In the genomic region with DNA sequence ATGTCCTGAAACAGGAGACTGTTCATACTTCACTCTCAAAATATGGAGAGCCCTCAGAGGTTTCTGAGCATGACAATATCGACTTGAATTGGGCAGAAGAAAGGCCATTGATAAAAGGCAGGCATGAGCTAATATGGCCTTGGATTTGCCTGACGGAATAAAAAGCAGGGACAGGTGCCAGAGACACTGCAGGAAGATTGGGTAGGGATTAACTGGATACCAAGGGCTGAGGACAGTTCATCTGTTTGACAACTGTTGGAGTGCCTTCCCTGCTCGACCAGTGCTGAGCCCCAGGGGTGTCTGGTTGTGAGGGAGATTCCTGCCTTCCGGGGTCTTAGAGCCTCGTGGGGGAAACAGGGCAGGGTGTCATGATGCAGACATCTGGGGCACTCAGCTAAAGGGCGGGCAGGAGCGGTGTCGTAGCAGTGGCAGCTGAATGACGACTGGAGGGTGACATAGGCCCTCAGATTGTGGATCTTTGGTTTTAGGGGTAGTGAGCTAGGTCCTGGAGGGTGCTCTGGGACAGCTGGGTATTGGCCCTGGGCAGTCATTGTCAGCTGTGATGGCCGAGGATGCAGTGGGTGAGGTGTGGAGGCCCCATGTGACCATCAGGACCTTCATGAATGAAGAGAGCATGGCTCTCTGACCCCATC, we compare ENCODE assay signal across 13 cellular contexts. TPM values are rescaled to one million over a fixed set of nuclear protein-coding genes. Genes with fewer than 3 reads are reported as not detected.
A peak's percentile ranks its signal among the peaks of the same experiment; 100 is the strongest.
DNase-seq lines count a peak whose midpoint lies in the region; FAIRE-seq and TF ChIP-seq lines count a peak whose summit lies in the region.
"Had no signal": no experiment of that assay in that cellular context is flagged by ENCODE, and none has a peak within 500 bp of the region (broad histone marks: within the 10 kb centered on the region; RNA-seq: fewer than 3 reads in every experiment).

No MANE protein-coding gene starts in this region.

- H2BK12ac ChIP-seq in H1 (ENCODE audit: low read depth, low read length): peak overlapping the region; percentile 5; the same call in 1 of the 2 replicates

- no peaks in the 10 kb centered on the region for H3K36me3 ChIP-seq in H1 (ENCODE audit: control insufficient read depth in 2 of 4, insufficient read depth in 4 of 4, low read length in 3 of 4)
- H3K36me3 ChIP-seq in spleen: peaks cover 0 to 9% (median 0%) of the 10 kb centered on the region in 6 donors
- H3K36me3 ChIP-seq in colonic mucosa: no peaks in the 10 kb centered on the region

- H4K91ac ChIP-seq in H1 (replicated peaks; ENCODE audit: insufficient read length, low read length): no peak overlapping the region

- H3K4me3 ChIP-seq in H1 (ENCODE audit: extremely low read depth in 1 of 4, insufficient read depth in 2 of 4, low read depth in 3 of 4, low read length in 4 of 4) (no peak overlapping the region), spleen (no peak overlapping the region), colonic mucosa (no peak overlapping the region)
- H3K4me3 ChIP-seq: lung had no signal

- peaks cover 76% of the 10 kb centered on the region for H3K4me1 Mint-ChIP-seq in activated naive CD4-positive, alpha-beta T cell treated with anti-CD3 and anti-CD28 coated beads, Interleukin-2, amount 50 U/mL, for 24 hours
- H3K4me1 Mint-ChIP-seq in activated naive CD4-positive, alpha-beta T cell treated with anti-CD3 and anti-CD28 coated beads for 36 hours (ENCODE audit: low read depth): peaks cover 73% of the 10 kb centered on the region

- H3K27ac Mint-ChIP-seq in activated naive CD4-positive, alpha-beta T cell treated with anti-CD3 and anti-CD28 coated beads, Interleukin-2, amount 50 U/mL, for 24 hours: peak overlapping the region; percentile 68
- H3K27ac Mint-ChIP-seq in activated naive CD4-positive, alpha-beta T cell treated with anti-CD3 and anti-CD28 coated beads for 36 hours: no peak overlapping the region

- H3K4ac ChIP-seq in H1 (replicated peaks; ENCODE audit: insufficient read length, low read depth, low read length): no peak overlapping the region

- no peaks in the 10 kb centered on the region for H3K27me3 ChIP-seq in H1 (replicated peaks in 1 of 4; ENCODE audit: control insufficient read depth in 3 of 4, extremely low read depth in 1 of 4, insufficient read depth in 3 of 4, low read length in 3 of 4)
- no peaks in the 10 kb centered on the region for H3K27me3 ChIP-seq in spleen (replicated peaks in 1 of 7)
- no peaks in the 10 kb centered on the region for H3K27me3 ChIP-seq in colonic mucosa

- no peak overlapping the region for H2BK120ac ChIP-seq in H1 (replicated peaks; ENCODE audit: low read depth, low read length)

- TF ChIP-seq RAD21 in H1 (IDR thresholded peaks at IDR 0.05 in 1 of 2, conservative IDR thresholded peaks at IDR 0.05 in 1 of 2; ENCODE audit: low read depth in 2 of 2, low read length in 2 of 2): no peak

- no peak overlapping the region for H2AFZ ChIP-seq in H1 (ENCODE audit: low read length)

- peak overlapping the region; percentile 26 for H3K27ac ChIP-seq in RWPE1
- no peak overlapping the region for H3K27ac ChIP-seq in H1 (ENCODE audit: low read depth, low read length)
- H3K27ac ChIP-seq in spleen: peak overlapping the region in 2 of 8 donors; percentile 18 to 40
- no peak overlapping the region for H3K27ac ChIP-seq in colonic mucosa

- H3K9me3 Mint-ChIP-seq in activated naive CD4-positive, alpha-beta T cell treated with anti-CD3 and anti-CD28 coated beads, Interleukin-2, amount 50 U/mL, for 24 hours: no peaks in the 10 kb centered on the region
- H3K9me3 Mint-ChIP-seq in activated naive CD4-positive, alpha-beta T cell treated with anti-CD3 and anti-CD28 coated beads for 36 hours: no peaks in the 10 kb centered on the region

- H2AK5ac ChIP-seq in H1 (ENCODE audit: low read depth, low read length): no peak overlapping the region

- POLR2A ChIA-PET in RWPE1 (lab: Yijun Ruan, JAX; ENCODE audit: low non-redundant PET) (no interaction called here), H1 (lab: Charles Lee; ENCODE audit: partially characterized antibody) (interaction anchor here (0.7 to 2.6 kb wide), 9 partner anchors 10 to 71 kb away, joined by 3 to 13 read pairs (median 3); a partner anchor contains a TSS)

- no peak overlapping the region for H3K9ac ChIP-seq in H1 (replicated peaks in 1 of 4; ENCODE audit: extremely low read depth in 1 of 4, low read depth in 3 of 4, low read length in 3 of 4)
- H3K9ac ChIP-seq in colonic mucosa (ENCODE audit: low read depth in 2 of 2, low read length in 2 of 2): no peak overlapping the region

- H3K79me1 ChIP-seq in H1 (ENCODE audit: low read depth, low read length): peaks cover 18% of the 10 kb centered on the region

- H3K56ac ChIP-seq in H1 (replicated peaks; ENCODE audit: insufficient read length, low read depth, low read length): no peak overlapping the region

- H3K14ac ChIP-seq in H1 (ENCODE audit: insufficient read length): no peak overlapping the region

- H3K27me3 Mint-ChIP-seq in activated naive CD4-positive, alpha-beta T cell treated with anti-CD3 and anti-CD28 coated beads, Interleukin-2, amount 50 U/mL, for 24 hours: no peaks in the 10 kb centered on the region
- H3K27me3 Mint-ChIP-seq in activated naive CD4-positive, alpha-beta T cell treated with anti-CD3 and anti-CD28 coated beads for 36 hours (ENCODE audit: low read depth): no peaks in the 10 kb centered on the region

- 86% methylated on average over 10 of the region's 10 CpGs; no CpG with 5 or more reads in 1 of the 2 experiments for WGBS in H1 (ENCODE audit: extremely low coverage in 1 of 2, insufficient coverage in 1 of 2, insufficient read length in 1 of 2, insufficient replicate concordance in 2 of 2, low coverage in 1 of 2, low lambda C conversion rate in 2 of 2, missing lambda C conversion rate in 1 of 2), 2 experiments
- WGBS in spleen, 5 donors: 61 to 78% (median 72%) methylated on average over 10 of the region's 10 CpGs

- H2BK20ac ChIP-seq in H1 (ENCODE audit: low read length): no peak overlapping the region

- H3K9me3 ChIP-seq in H1 (ENCODE audit: insufficient read depth in 2 of 2, low read depth in 1 of 2, low read length in 1 of 2) (no peaks in the 10 kb centered on the region), spleen (no peaks in the 10 kb centered on the region), colonic mucosa (no peaks in the 10 kb centered on the region)

- CTCF ChIA-PET in activated naive CD4-positive, alpha-beta T cell treated with anti-CD3 and anti-CD28 coated beads for 36 hours (lab: Charles Lee): interaction anchor here (0.6 to 2.2 kb wide), 3 partner anchors 8 to 77 kb away, joined by 3 to 6 read pairs (median 3); no protein-coding TSS in a partner anchor
- CTCF ChIA-PET in RWPE1 (lab: Yijun Ruan, JAX): interaction anchor here (0.5 to 0.9 kb wide), 2 partner anchors 72 to 73 kb away, joined by 3 read pairs; no protein-coding TSS in a partner anchor
- CTCF ChIA-PET in H1 (lab: Charles Lee; ENCODE audit: partially characterized antibody): interaction anchor here (0.9 to 2.7 kb wide), 9 partner anchors 11 to 72 kb away, joined by 3 to 13 read pairs (median 4); no protein-coding TSS in a partner anchor

- H3K4me2 ChIP-seq in H1 (ENCODE audit: insufficient read depth in 1 of 2, low read depth in 2 of 2, low read length in 2 of 2): no peak overlapping the region

- H3K79me2 ChIP-seq in H1 (ENCODE audit: control insufficient read depth in 1 of 2, insufficient read depth in 2 of 2, low read length in 2 of 2): peaks cover 66 to 99% of the 10 kb centered on the region in 2 experiments

- H3K4me3 Mint-ChIP-seq in activated naive CD4-positive, alpha-beta T cell treated with anti-CD3 and anti-CD28 coated beads, Interleukin-2, amount 50 U/mL, for 24 hours: peak overlapping the region; percentile 37
- H3K4me3 Mint-ChIP-seq in activated naive CD4-positive, alpha-beta T cell treated with anti-CD3 and anti-CD28 coated beads for 36 hours: no peak overlapping the region

- TF ChIP-seq POLR2A in H1 (IDR thresholded peaks at IDR 0.05; ENCODE audit: control extremely low read depth in 1 of 2, low read depth in 2 of 2, low read length in 2 of 2): no peak
- TF ChIP-seq POLR2A in spleen (IDR thresholded peaks at IDR 0.05): no peak
- no peak for TF ChIP-seq POLR2A in H54 (IDR thresholded peaks at IDR 0.05; ENCODE audit: low read depth, low read length)

- no peak for DNase-seq in activated naive CD4-positive, alpha-beta T cell treated with anti-CD3 and anti-CD28 coated beads for 36 hours
- DNase-seq in RWPE1 (ENCODE audit: low spot score) (no peak), H1 (ENCODE audit: low read depth in 1 of 2, low spot score in 2 of 2) (no peak), spleen (peak; percentile 42), colonic mucosa (no peak), H54 (ENCODE audit: insufficient read length, low spot score) (no peak), NCI-H526 (lab: John Stamatoyannopoulos, UW) (no peak)
- DNase-seq: activated CD8-positive, alpha-beta memory T cell treated with anti-CD3 and anti-CD28 coated beads for 24 hours; NCI-H2227 treated with DMSO at 0.1 percent for 48 hours; stimulated activated CD4-positive, alpha-beta T cell treated with anti-CD3 and anti-CD28 coated beads, Interleukin-2, amount 100 ng/mL, for 24 hours; T-helper 2 cell had no signal

- no peaks in the 10 kb centered on the region for H3K23me2 ChIP-seq in H1 (ENCODE audit: low read depth, low read length)

- no peak overlapping the region for H4K8ac ChIP-seq in H1 (ENCODE audit: extremely low read depth, insufficient read depth, low read length)

- H4K5ac ChIP-seq in H1 (ENCODE audit: insufficient read length, low read depth, low read length): no peak overlapping the region

- H3K4me1 ChIP-seq in H1 (replicated peaks in 1 of 4; ENCODE audit: control insufficient read depth in 3 of 4, insufficient read depth in 4 of 4, low read length in 3 of 4): peaks cover 0 to 3% (median under 1%) of the 10 kb centered on the region in 4 experiments; a peak in 3 of 7 replicates
- H3K4me1 ChIP-seq in spleen: peaks cover 30 to 100% (median 75%) of the 10 kb centered on the region in 6 donors
- no peaks in the 10 kb centered on the region for H3K4me1 ChIP-seq in colonic mucosa

- no peak overlapping the region for H3K18ac ChIP-seq in H1 (ENCODE audit: extremely low read depth, low read length)

- H2BK15ac ChIP-seq in H1 (ENCODE audit: low read length): no peak overlapping the region

- no peak for FAIRE-seq in H1 (lab: Jason Lieb, UNC)
- FAIRE-seq in H54 (lab: Jason Lieb, UNC): no peak

- H3K36me3 Mint-ChIP-seq in activated naive CD4-positive, alpha-beta T cell treated with anti-CD3 and anti-CD28 coated beads, Interleukin-2, amount 50 U/mL, for 24 hours: peaks cover 4% of the 10 kb centered on the region
- peaks cover 11% of the 10 kb centered on the region for H3K36me3 Mint-ChIP-seq in activated naive CD4-positive, alpha-beta T cell treated with anti-CD3 and anti-CD28 coated beads for 36 hours (ENCODE audit: low read depth)

- no peak overlapping the region for H3K23ac ChIP-seq in H1 (ENCODE audit: insufficient read length)

- no peak for TF ChIP-seq CTCF in RWPE1 (conservative IDR thresholded peaks at IDR 0.05; ENCODE audit: low read depth)
- no peak for TF ChIP-seq CTCF in H1 (IDR thresholded peaks at IDR 0.05; ENCODE audit: control extremely low read depth in 1 of 3, insufficient read depth in 1 of 3, low read depth in 1 of 3, low read length in 3 of 3)
- no peak for TF ChIP-seq CTCF in spleen (IDR thresholded peaks at IDR 0.05 in 8 of 11, conservative IDR thresholded peaks at IDR 0.05 in 3 of 11)
- no peak for TF ChIP-seq CTCF in colonic mucosa (IDR thresholded peaks at IDR 0.05)

- intact Hi-C loops in activated naive CD4-positive, alpha-beta T cell treated with anti-CD3 and anti-CD28 coated beads for 36 hours (cut with micrococcal nuclease): no loop called here
- intact Hi-C loops in spleen (cut with DNase I; ENCODE audit: low total_unique reads) (no loop called here), colonic mucosa (cut with DNase I) (no loop called here)

- 0 out of 2 replicates have a peak overlapping the region, but pooled peaks have one; percentile 8 for H2BK5ac ChIP-seq in H1 (ENCODE audit: low read depth, low read length)

- TF ChIP-seq EP300 in H1 (IDR thresholded peaks at IDR 0.05; ENCODE audit: borderline replicate concordance in 1 of 2, low read depth in 2 of 2, low read length in 2 of 2): no peak

- peaks cover 39 to 49% of the 10 kb centered on the region in 2 experiments for H4K20me1 ChIP-seq in H1 (replicated peaks in 1 of 2; ENCODE audit: control insufficient read depth in 1 of 2, insufficient read depth in 2 of 2, low read length in 2 of 2)

RNA-seq across cellular contexts. Expression of a gene that starts 12.3 kb away (rescaled TPM):
- 100 to 1,000 TPM in 1 of 2 experiments, 10 to 100 TPM in 1; 91.2 to 100 TPM for total RNA-seq in activated naive CD4-positive, alpha-beta T cell treated with anti-CD3 and anti-CD28 coated beads for 36 hours
- 205 and 210 TPM in 2 replicates for total RNA-seq in H1 (2021; fragmentation: NEBNext Ultra II Directional; extraction: Animal tissue kit (Norgen Biotek cat#: 25700))
- polyA plus RNA-seq in H1 (2011; rRNA removed) (38.4 and 54.9 TPM in 2 replicates), spleen (10 to 100 TPM; 11.6 to 25.5 (median 12.6) TPM)
- 40.1 TPM for polyA plus RNA-seq in H1 (2011; cell fraction: cytosol; rRNA removed)
- polyA plus RNA-seq in H1 (2011; cell fraction: nucleus; rRNA removed): 48.0 TPM
- 71.5 to 98.9 TPM (median 84.3 TPM) in 4 replicates for polyA plus RNA-seq in H1 (2012, experiment 1 of 2)
- polyA plus RNA-seq in H1 (2012, experiment 2 of 2): 49.7 TPM
- 69.1 TPM for polyA plus RNA-seq in H1 (2013, experiment 1 of 2)
- polyA plus RNA-seq in H1 (2013, experiment 2 of 2): 71.8 TPM
- polyA minus RNA-seq in H1 (2011; rRNA and poly(A)+ RNA removed): 22.1 and 22.6 TPM in 2 replicates
- 76.8 TPM for polyA minus RNA-seq in H1 (2011; cell fraction: cytosol; rRNA and poly(A)+ RNA removed)
- polyA minus RNA-seq in H1 (2011; cell fraction: nucleus; rRNA and poly(A)+ RNA removed): 33.9 TPM
- total RNA-seq in spleen (100 to 1,000 TPM in 3 of 7 donors, 10 to 100 TPM in 4; 54.0 to 122 (median 94.2) TPM), colonic mucosa (100 to 1,000 TPM; 102 to 145 TPM)
